21 cellular contexts compared by ENCODE assay signal in genomic region chr17:83108709-83109108, GRCh38. TPM values are rescaled to one million over a fixed set of nuclear protein-coding genes. Genes with fewer than 3 reads are reported as not detected.
DNase-seq lines count a peak whose midpoint lies in the region; ATAC-seq, FAIRE-seq and TF ChIP-seq lines count a peak whose summit lies in the region.
"Had no signal": no experiment of that assay in that cellular context is flagged by ENCODE, and none has a peak within 500 bp of the region (broad histone marks: within the 10 kb centered on the region; RNA-seq: fewer than 3 reads in every experiment).

No MANE protein-coding gene starts in this region.

- peaks cover 16% of the 10 kb centered on the region for H3K4me1 ChIP-seq in HEK293 (ENCODE audit: control insufficient read depth, insufficient read depth, low read length)
- no peaks in the 10 kb centered on the region for H3K4me1 ChIP-seq in CD8-positive, alpha-beta memory T cell (ENCODE audit: insufficient read depth, low read length)
- no peaks in the 10 kb centered on the region for H3K4me1 ChIP-seq in CD8-positive, alpha-beta T cell (ENCODE audit: insufficient read depth, low read length)

- H3K9me3 Mint-ChIP-seq in WTC11, result peaks cover 4% of the 10 kb centered on the region; the same call in 1 of the 2 replicates
- peaks cover 4% of the 10 kb centered on the region for H3K9me3 Mint-ChIP-seq in nephron
- H3K9me3 Mint-ChIP-seq in mesothelial cell of epicardium, result peaks cover 5% of the 10 kb centered on the region
- H3K9me3 Mint-ChIP-seq in CD8-positive, alpha-beta memory T cell, result no peaks in the 10 kb centered on the region
- no peaks in the 10 kb centered on the region for H3K9me3 Mint-ChIP-seq in CD8-positive, alpha-beta T cell
- H3K9me3 Mint-ChIP-seq: CD4-positive, alpha-beta memory T cell had no signal

- no peaks in the 10 kb centered on the region for H3K27me3 ChIP-seq in CD8-positive, alpha-beta memory T cell (ENCODE audit: insufficient read depth, low read length, poor library complexity, severe bottlenecking)
- H3K27me3 ChIP-seq in CD8-positive, alpha-beta T cell (ENCODE audit: insufficient read depth, low read length), result no peaks in the 10 kb centered on the region

- H3K36me3 Mint-ChIP-seq in WTC11, result no peaks in the 10 kb centered on the region
- H3K36me3 Mint-ChIP-seq in nephron (ENCODE audit: low read depth), result no peaks in the 10 kb centered on the region
- H3K36me3 Mint-ChIP-seq in mesothelial cell of epicardium, result no peaks in the 10 kb centered on the region
- no peaks in the 10 kb centered on the region for H3K36me3 Mint-ChIP-seq in CD8-positive, alpha-beta memory T cell
- H3K36me3 Mint-ChIP-seq in CD8-positive, alpha-beta T cell, result no peaks in the 10 kb centered on the region
- H3K36me3 Mint-ChIP-seq: CD4-positive, alpha-beta memory T cell had no signal

- peak; percentile 99 for FAIRE-seq in urothelium cell line (lab: Jason Lieb, UNC)
- FAIRE-seq: A204.1, G401.6, HTR-8/SVneo had no signal

- H3K9me3 ChIP-seq in HEK293 (ENCODE audit: control insufficient read depth, insufficient read depth, low read depth, low read length), result no peaks in the 10 kb centered on the region
- H3K9me3 ChIP-seq in CD8-positive, alpha-beta memory T cell (ENCODE audit: low read length), result no peaks in the 10 kb centered on the region
- H3K9me3 ChIP-seq in CD8-positive, alpha-beta T cell (ENCODE audit: low read length), result no peaks in the 10 kb centered on the region

- TF ChIP-seq CTCF in HEK293 (tag by site-specific recombination; IDR thresholded peaks at IDR 0.05) (no peak), WTC11 (IDR thresholded peaks at IDR 0.05) (no peak), nephron (IDR thresholded peaks at IDR 0.05; ENCODE audit: unreplicated experiment in 3 of 3) (no peak), mesothelial cell of epicardium (IDR thresholded peaks at IDR 0.05; ENCODE audit: unreplicated experiment) (no peak)
- TF ChIP-seq CTCF in CD8-positive, alpha-beta T cell (IDR thresholded peaks at IDR 0.05), result no peak

- no peak overlapping the region for H3K4me3 ChIP-seq in HEK293 (ENCODE audit: low read depth, low read length)
- no peak overlapping the region for H3K4me3 ChIP-seq in CD8-positive, alpha-beta memory T cell (ENCODE audit: low read length)
- no peak overlapping the region for H3K4me3 ChIP-seq in CD8-positive, alpha-beta T cell (ENCODE audit: low read depth, low read length)

- POLR2A ChIA-PET in HEK293 (lab: Yijun Ruan, JAX), result no interaction called here
- POLR2A ChIA-PET in WTC11 (lab: Charles Lee), result no interaction called here
- POLR2A ChIA-PET in CD8-positive, alpha-beta memory T cell (lab: Charles Lee), result no interaction called here
- POLR2A ChIA-PET in CD8-positive, alpha-beta T cell (lab: Charles Lee), result no interaction called here

- H3K4me1 Mint-ChIP-seq in WTC11 (peaks cover 13% of the 10 kb centered on the region), nephron (peaks cover 40% of the 10 kb centered on the region), mesothelial cell of epicardium (peaks cover 73% of the 10 kb centered on the region)
- H3K4me1 Mint-ChIP-seq in CD8-positive, alpha-beta memory T cell, result no peaks in the 10 kb centered on the region
- H3K4me1 Mint-ChIP-seq in CD8-positive, alpha-beta T cell (ENCODE audit: low read depth), result peaks cover 2% of the 10 kb centered on the region

- intact Hi-C loops in CD8-positive, alpha-beta T cell (cut with DNase I, micrococcal nuclease), result no loop called here

- H3K27ac Mint-ChIP-seq in WTC11, result peak overlapping the region; percentile 79; the same call in 1 of the 2 replicates
- peak overlapping the region in 2 of 3 experiments; percentile 23 to 48 for H3K27ac Mint-ChIP-seq in nephron
- H3K27ac Mint-ChIP-seq in mesothelial cell of epicardium, result no peak overlapping the region
- peak overlapping the region in 1 of 8 donors; percentile 30 for H3K27ac Mint-ChIP-seq in CD8-positive, alpha-beta memory T cell
- no peak overlapping the region for H3K27ac Mint-ChIP-seq in CD8-positive, alpha-beta T cell

- no peak for DNase-seq in WTC11 (ENCODE audit: low spot score)
- DNase-seq in urothelium cell line (ENCODE audit: low spot score), result no peak
- no peak for DNase-seq in mesothelial cell of epicardium (ENCODE audit: low spot score in 2 of 2, unreplicated experiment in 2 of 2)
- no peak for DNase-seq in CD8-positive, alpha-beta memory T cell
- DNase-seq in CD8-positive, alpha-beta T cell, result no peak
- no peak for DNase-seq in A172 (ENCODE audit: low spot score)
- DNase-seq: AML-193, COR-L47, DMS 273 treated with DMSO at 0.1 percent for 48 hours, GOT3, H7, Kasumi-1, KG1 had no signal

- H3K27me3 Mint-ChIP-seq in WTC11 (ENCODE audit: low read depth) (no peaks in the 10 kb centered on the region), nephron (ENCODE audit: low read depth) (peaks cover 28% of the 10 kb centered on the region), mesothelial cell of epicardium (ENCODE audit: low read depth) (no peaks in the 10 kb centered on the region)
- H3K27me3 Mint-ChIP-seq in CD8-positive, alpha-beta memory T cell, result peaks cover 9 to 23% of the 10 kb centered on the region in 2 donors
- H3K27me3 Mint-ChIP-seq in CD8-positive, alpha-beta T cell (ENCODE audit: low read depth), result peaks cover 16% of the 10 kb centered on the region

- no peaks in the 10 kb centered on the region for H3K36me3 ChIP-seq in HEK293 (ENCODE audit: control insufficient read depth in 2 of 2, insufficient read depth in 1 of 2, low read length in 2 of 2)
- no peaks in the 10 kb centered on the region for H3K36me3 ChIP-seq in CD8-positive, alpha-beta memory T cell (ENCODE audit: insufficient read depth, low read length)
- H3K36me3 ChIP-seq in CD8-positive, alpha-beta T cell (ENCODE audit: insufficient read depth, low read length), result no peaks in the 10 kb centered on the region

- CTCF ChIA-PET in HEK293 (lab: Yijun Ruan, JAX), result no interaction called here
- CTCF ChIA-PET in WTC11 (lab: Charles Lee), result no interaction called here
- CTCF ChIA-PET in CD8-positive, alpha-beta memory T cell (lab: Charles Lee), result no interaction called here
- CTCF ChIA-PET in CD8-positive, alpha-beta T cell (lab: Charles Lee), result no interaction called here

- no peak overlapping the region for H3K27ac ChIP-seq in HEK293 (ENCODE audit: extremely low read depth, low read depth, low read length)
- no peak overlapping the region for H3K27ac ChIP-seq in CD8-positive, alpha-beta memory T cell (ENCODE audit: low read depth, low read length)
- H3K27ac ChIP-seq in CD8-positive, alpha-beta T cell (ENCODE audit: low read depth, low read length), result no peak overlapping the region
- H3K27ac ChIP-seq: C4-2B had no signal

- ATAC-seq in WTC11, result no peak
- ATAC-seq in CD8-positive, alpha-beta T cell, result no peak
- ATAC-seq: HCT116 had no signal

- no peak overlapping the region for H3K4me3 Mint-ChIP-seq in WTC11
- no peak overlapping the region for H3K4me3 Mint-ChIP-seq in nephron
- no peak overlapping the region for H3K4me3 Mint-ChIP-seq in mesothelial cell of epicardium
- no peak overlapping the region for H3K4me3 Mint-ChIP-seq in CD8-positive, alpha-beta memory T cell
- no peak overlapping the region for H3K4me3 Mint-ChIP-seq in CD8-positive, alpha-beta T cell
- H3K4me3 Mint-ChIP-seq: CD4-positive, alpha-beta memory T cell had no signal

TF ChIP-seq in HEK293, 187 proteins besides CTCF, POLR2A, EP300 and RAD21:
- TF ChIP-seq ZNF777 (tag by site-specific recombination; IDR thresholded peaks at IDR 0.05; ENCODE audit: borderline replicate concordance), result no peak
- TF ChIP-seq ZNF211 (tag by site-specific recombination; IDR thresholded peaks at IDR 0.05; ENCODE audit: low read depth), result no peak
- no peak for TF ChIP-seq ZBTB1 (tag by site-specific recombination; IDR thresholded peaks at IDR 0.05)
- no peak for TF ChIP-seq ZNF837 (tag by site-specific recombination; IDR thresholded peaks at IDR 0.05)
- peak; percentile 83; the same call in 1 of the 2 replicates for TF ChIP-seq TRIM28 (IDR thresholded peaks at IDR 0.05; ENCODE audit: borderline replicate concordance, low read length)
- TF ChIP-seq SETDB1 (IDR thresholded peaks at IDR 0.05; ENCODE audit: insufficient read length, low read length), result peak; percentile 89
- no peak for TF ChIP-seq ZNF132 (tag by site-specific recombination; IDR thresholded peaks at IDR 0.05; ENCODE audit: borderline replicate concordance)
TF ChIP-seq in HEK293: peak in this region for 2.

TF ChIP-seq in WTC11, 78 proteins besides CTCF, POLR2A, EP300 and RAD21 (continues in another document):
- TF ChIP-seq NFYB (CRISPR knock-in tag; conservative IDR thresholded peaks at IDR 0.05; ENCODE audit: low read depth), result no peak
- no peak for TF ChIP-seq MLX (CRISPR knock-in tag; IDR thresholded peaks at IDR 0.05)
- no peak for TF ChIP-seq ESRRA (CRISPR knock-in tag; IDR thresholded peaks at IDR 0.05; ENCODE audit: borderline replicate concordance)
- TF ChIP-seq CDX4 (CRISPR knock-in tag; IDR thresholded peaks at IDR 0.05; ENCODE audit: borderline replicate concordance), result no peak
- TF ChIP-seq PRRX2 (CRISPR knock-in tag; IDR thresholded peaks at IDR 0.05), result no peak
- no peak for TF ChIP-seq ZSCAN18 (CRISPR knock-in tag; IDR thresholded peaks at IDR 0.05)

RNA-seq across cellular contexts. Expression of gene METRNL, which starts 29.3 kb away (rescaled TPM):
- total RNA-seq in WTC11 (2021) (27.7 to 29.3 TPM (median 28.1 TPM) in 3 replicates), mesothelial cell of epicardium (105 to 106 TPM (median 106 TPM) in 3 replicates)
- 10 to 100 TPM; 22.3 to 22.9 TPM for total RNA-seq in CD8-positive, alpha-beta memory T cell
- 2.6 TPM for polyA plus RNA-seq in CD8-positive, alpha-beta memory T cell
- 100 to 1,000 TPM; 153 to 158 TPM for total RNA-seq in CD8-positive, alpha-beta T cell
- 125 and 190 TPM in 2 replicates for total RNA-seq in A172 (2014; rRNA removed; shearing (Covaris generic))

Comparison
In these comparisons a context has a peak if more than half of its experiments do, and no peak if none do; other contexts are left out.
1. H3K27ac Mint-ChIP-seq: peak in WTC11 (single experiment) and nephron (2 of 3); none in mesothelial cell of epicardium (single experiment) and CD8-positive, alpha-beta T cell (single experiment).